ENCODE assay signal across 16 cellular contexts in the genomic region with DNA sequence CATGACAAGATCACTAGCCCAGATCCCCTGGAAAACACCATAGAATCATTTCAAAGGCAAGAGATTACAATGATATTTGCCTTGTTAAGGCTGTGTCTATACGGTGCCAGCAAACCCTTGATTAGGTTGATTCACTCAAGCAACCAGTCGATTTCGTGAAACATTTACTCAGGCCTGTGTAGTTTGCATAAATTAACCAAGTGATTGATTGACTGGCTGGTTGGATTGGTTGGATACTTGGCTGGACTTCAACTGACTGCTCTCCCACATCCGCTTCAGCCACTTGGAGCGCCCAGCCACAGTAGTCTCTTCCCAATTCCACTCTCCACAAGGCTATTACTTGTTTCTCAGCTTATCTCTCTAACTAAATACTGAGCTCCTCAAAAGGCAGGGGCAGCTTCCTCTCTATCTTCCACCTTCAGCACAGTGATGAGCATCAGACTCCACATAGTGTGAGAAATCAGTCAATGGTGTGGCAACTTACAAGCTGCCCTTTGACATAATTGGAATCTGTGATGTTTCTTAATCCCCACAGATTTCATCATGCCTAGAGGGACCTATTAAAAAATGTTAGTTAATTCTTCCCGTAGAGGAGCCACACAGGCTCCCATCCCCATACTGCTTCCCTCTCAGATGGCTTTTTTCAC.
"Had no signal": no experiment of that assay in that cellular context is flagged by ENCODE, and none has a peak within 500 bp of the region (broad histone marks: within the 10 kb centered on the region; RNA-seq: fewer than 3 reads in every experiment).

No MANE protein-coding gene starts in this region.

- H3K36me3 ChIP-seq: gastrocnemius medialis, heart left ventricle, left ventricle myocardium inferior, spleen, stomach, thoracic aorta had no signal

- H3K4me3 ChIP-seq: gastrocnemius medialis, heart left ventricle, left ventricle myocardium inferior, spleen, stomach, thoracic aorta had no signal

- H3K9me3 ChIP-seq: gastrocnemius medialis, heart left ventricle, left ventricle myocardium inferior, spleen, stomach, thoracic aorta had no signal

- H3K4me1 ChIP-seq: gastrocnemius medialis, heart left ventricle, left ventricle myocardium inferior, spleen, stomach had no signal

- ATAC-seq: effector memory CD8-positive, alpha-beta T cell; gastrocnemius medialis; heart left ventricle; natural killer cell treated with Interleukin-12 subunit alpha and Interleukin-12 subunit beta and Interleukin-15 and Interleukin-18, amount 100 ng/mL, for 72 hours; sciatic nerve had no signal

- H3K27ac ChIP-seq: epithelial cell of prostate, gastrocnemius medialis, heart left ventricle, left ventricle myocardium inferior, spleen, stomach, thoracic aorta had no signal

- H3K27me3 ChIP-seq: gastrocnemius medialis, heart left ventricle, stomach had no signal

- DNase-seq: activated CD4-positive, alpha-beta T cell treated with anti-CD3 and anti-CD28 coated beads, Interleukin-2, amount 50 U/mL, for 1 hour; activated naive CD4-positive, alpha-beta T cell; activated naive CD8-positive, alpha-beta T cell treated with anti-CD3 and anti-CD28 coated beads, Interleukin-2, amount 10 ng/mL, durations not matched to agents 7 days and 5 days; cerebellar nuclear complex; dermis blood vessel endothelial cell; effector memory CD8-positive, alpha-beta T cell; gastrocnemius medialis; heart left ventricle; left ventricle myocardium inferior; occipital lobe; spleen; stomach had no signal
